ENCODE assay signal across 17 cellular contexts in genomic region chr7:6559896-6560295, GRCh38. TPM values are rescaled to one million over a fixed set of nuclear protein-coding genes. Genes with fewer than 3 reads are reported as not detected.
DNase-seq lines count a peak whose midpoint lies in the region; ATAC-seq, FAIRE-seq and TF ChIP-seq lines count a peak whose summit lies in the region.
"Had no signal": no experiment of that assay in that cellular context is flagged by ENCODE, and none has a peak within 500 bp of the region (broad histone marks: within the 10 kb centered on the region; RNA-seq: fewer than 3 reads in every experiment).

No MANE protein-coding gene starts in this region.

- H3K27ac Mint-ChIP-seq in GM23338 = no peak overlapping the region
- H3K27ac Mint-ChIP-seq: CD4-positive, alpha-beta T cell; HFFc6 had no signal

- FAIRE-seq in HTR-8/SVneo (lab: Jason Lieb, UNC) = peak; percentile 4
- peak; percentile 86 for FAIRE-seq in urothelium cell line (lab: Jason Lieb, UNC)
- FAIRE-seq: A549, K562 had no signal

- no peaks in the 10 kb centered on the region for H3K9me3 ChIP-seq in WERI-Rb-1 (ENCODE audit: severe bottlenecking)
- H3K9me3 ChIP-seq: A549 had no signal

- no peaks in the 10 kb centered on the region for H3K9me2 ChIP-seq in GM23338 (ENCODE audit: insufficient read depth)

- H4K20me1 ChIP-seq in GM23338 (replicated peaks; ENCODE audit: insufficient read depth) = no peaks in the 10 kb centered on the region

- H3K4me3 Mint-ChIP-seq in GM23338 = no peak overlapping the region
- H3K4me3 Mint-ChIP-seq: CD4-positive, alpha-beta T cell; HFFc6 had no signal

- peak overlapping the region; percentile 57; the same call in 1 of the 2 replicates for H3K4me2 ChIP-seq in GM23338
- H3K4me2 ChIP-seq: A549 had no signal

- H3K4me3 ChIP-seq in GM23338 = no peak overlapping the region
- H3K4me3 ChIP-seq in WERI-Rb-1 (ENCODE audit: low read depth, low read length) = no peak overlapping the region
- H3K4me3 ChIP-seq: A549, K562 had no signal

- peaks cover 11% of the 10 kb centered on the region for H3K27me3 Mint-ChIP-seq in GM23338 (ENCODE audit: insufficient read depth, low read depth, poor library complexity)
- H3K27me3 Mint-ChIP-seq: CD4-positive, alpha-beta T cell had no signal

- peak overlapping the region; percentile 90; the same call in 1 of the 2 replicates for H2AFZ ChIP-seq in GM23338

- H3K27ac ChIP-seq in GM23338 (ENCODE audit: low read depth) (no peak overlapping the region), WERI-Rb-1 (no peak overlapping the region)
- H3K27ac ChIP-seq: A549, HL-60 had no signal

- H3K27me3 ChIP-seq in GM23338 (ENCODE audit: insufficient read depth) = no peaks in the 10 kb centered on the region
- no peaks in the 10 kb centered on the region for H3K27me3 ChIP-seq in WERI-Rb-1 (ENCODE audit: insufficient read depth, low read depth, severe bottlenecking)

- H3K4me1 ChIP-seq in GM23338 (ENCODE audit: insufficient read depth) = peaks cover 14% of the 10 kb centered on the region; the same call in 1 of the 2 replicates

- peak; percentile 54 for ATAC-seq in GM23338
- ATAC-seq in HG03280 (IDR thresholded peaks at IDR 0.05; ENCODE audit: unreplicated experiment) = no peak

- H3K36me3 ChIP-seq in GM23338 (ENCODE audit: insufficient read depth) (no peaks in the 10 kb centered on the region), WERI-Rb-1 (no peaks in the 10 kb centered on the region)

- no peak for TF ChIP-seq CTCF in GM23338 (conservative IDR thresholded peaks at IDR 0.05; ENCODE audit: low read depth in 2 of 2)
- no peak for TF ChIP-seq CTCF in WERI-Rb-1 (IDR thresholded peaks at IDR 0.05; ENCODE audit: low read depth, low read length)

- peak; percentile 34 for DNase-seq in GM23338 (ENCODE audit: low spot score)
- no peak for DNase-seq in HTR-8/SVneo (ENCODE audit: insufficient read length, low spot score)
- peak; percentile 31 for DNase-seq in iPS-NIHi11 (ENCODE audit: low spot score)
- no peak for DNase-seq in urothelium cell line (ENCODE audit: low spot score)
- DNase-seq in WERI-Rb-1 = no peak
- DNase-seq in dermis blood vessel endothelial cell = no peak
- DNase-seq: C1 segment of cervical spinal cord; Calu3; CD4-positive, alpha-beta T cell; DMS 273 treated with DMSO at 0.1 percent for 48 hours; HCEC 1CT; HFFc6 had no signal

- peaks cover 8% of the 10 kb centered on the region for H3K4me1 Mint-ChIP-seq in GM23338

- no peaks in the 10 kb centered on the region for H3K79me2 ChIP-seq in GM23338 (replicated peaks; ENCODE audit: insufficient read depth)

- no peaks in the 10 kb centered on the region for H3K36me3 Mint-ChIP-seq in GM23338 (ENCODE audit: low read depth)

- H3K9me3 Mint-ChIP-seq in GM23338 = no peaks in the 10 kb centered on the region; the same call in 2 of the 3 replicates
- H3K9me3 Mint-ChIP-seq: CD4-positive, alpha-beta T cell; HFFc6 had no signal

- no peaks in the 10 kb centered on the region for H3F3A ChIP-seq in GM23338 (replicated peaks; ENCODE audit: low read depth)

TF ChIP-seq in GM23338, 12 proteins besides CTCF, POLR2A, EP300 and RAD21:
- no peak for TF ChIP-seq STAT1 (IDR thresholded peaks at IDR 0.05; ENCODE audit: unreplicated experiment)
- TF ChIP-seq ZNF331 (CRISPR knock-in tag; IDR thresholded peaks at IDR 0.05; ENCODE audit: low read depth) = no peak
- no peak for TF ChIP-seq ETS1 (IDR thresholded peaks at IDR 0.05)
- TF ChIP-seq JUNB (IDR thresholded peaks at IDR 0.05; ENCODE audit: unreplicated experiment) = no peak
- TF ChIP-seq EZH2 (IDR thresholded peaks at IDR 0.05; ENCODE audit: low read depth, unreplicated experiment) = no peak
- TF ChIP-seq EZH2phosphoT487 (IDR thresholded peaks at IDR 0.05; ENCODE audit: unreplicated experiment) = no peak
- TF ChIP-seq CREB1 (CRISPR knock-in tag; IDR thresholded peaks at IDR 0.05; ENCODE audit: low read depth) = no peak

RNA-seq across cellular contexts. Expression of gene GRID2IP, which starts 8.6 kb away (rescaled TPM):
- total RNA-seq in GM23338 (2014; rRNA removed; shearing (Covaris generic)) = 1.5 TPM in 2 replicates
- 0.54 and 0.73 TPM in 2 replicates for polyA plus RNA-seq in GM23338 (2016; fragmentation: Nextera tagmentation; extraction: Ambion mirVana)
- 0.05 TPM in 1 of 2 replicates, not detected in the other for total RNA-seq in dermis blood vessel endothelial cell
- total RNA-seq: Daoy, HFFc6, K562 had no signal
- polyA plus RNA-seq: A549, K562 had no signal

RNA-seq across cellular contexts. Expression of gene ZDHHC4, which starts 17.4 kb away (rescaled TPM):
- 58.9 and 64.5 TPM in 2 replicates for total RNA-seq in GM23338 (2014; rRNA removed; shearing (Covaris generic))
- polyA plus RNA-seq in GM23338 (2016; fragmentation: Nextera tagmentation; extraction: Ambion mirVana) = 31.2 and 32.5 TPM in 2 replicates
- 37.1 and 49.2 TPM in 2 replicates for total RNA-seq in dermis blood vessel endothelial cell

RNA-seq across cellular contexts. Expression of gene INTS15, which starts 29.9 kb away (rescaled TPM):
- total RNA-seq in GM23338 (2014; rRNA removed; shearing (Covaris generic)) = 27.0 and 30.6 TPM in 2 replicates
- 7.0 and 8.1 TPM in 2 replicates for polyA plus RNA-seq in GM23338 (2016; fragmentation: Nextera tagmentation; extraction: Ambion mirVana)
- total RNA-seq in dermis blood vessel endothelial cell = 13.1 and 14.5 TPM in 2 replicates

RNA-seq across cellular contexts. Expression of gene ZNF853, which starts 55.5 kb away (rescaled TPM):
- 8.9 and 9.8 TPM in 2 replicates for total RNA-seq in GM23338 (2014; rRNA removed; shearing (Covaris generic))
- polyA plus RNA-seq in GM23338 (2016; fragmentation: Nextera tagmentation; extraction: Ambion mirVana) = 0.32 and 0.78 TPM in 2 replicates
- total RNA-seq in dermis blood vessel endothelial cell = 0.93 and 1.0 TPM in 2 replicates
- total RNA-seq: K562 had no signal

Comparison
In these comparisons a context has a peak if more than half of its experiments do, and no peak if none do; other contexts are left out.
1. DNase-seq: peak in GM23338 (single experiment) and iPS-NIHi11 (single experiment); none in HTR-8/SVneo (single experiment), urothelium cell line (single experiment), WERI-Rb-1 (single experiment) and dermis blood vessel endothelial cell (single experiment).